ENCODE assay signal across 37 cellular contexts in the genomic region with DNA sequence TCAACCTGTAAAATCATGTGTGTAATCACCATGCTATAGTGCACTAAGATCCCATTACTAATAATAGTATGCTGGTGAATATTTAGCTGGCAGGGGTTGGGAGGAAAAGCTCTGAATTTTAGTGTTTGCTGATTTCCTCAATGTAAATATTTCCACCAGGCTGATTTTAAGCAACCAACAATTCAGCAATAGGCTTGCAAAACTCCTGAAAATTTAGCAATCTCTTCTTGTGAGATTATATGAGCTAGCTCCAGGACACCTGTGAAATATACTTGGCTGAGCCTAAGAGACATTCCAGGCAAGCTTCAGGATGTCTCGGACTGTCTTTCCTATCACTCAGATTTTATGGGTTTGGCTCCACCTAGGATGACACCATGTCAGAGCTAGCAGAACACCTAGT.
"Had no signal": no experiment of that assay in that cellular context is flagged by ENCODE, and none has a peak within 500 bp of the region (broad histone marks: within the 10 kb centered on the region; RNA-seq: fewer than 3 reads in every experiment).

No MANE protein-coding gene starts in this region.

- H3K4me3 Mint-ChIP-seq: activated B cell treated with CpG ODN at 0.5 μM for 24 hours; activated CD4-positive, alpha-beta memory T cell treated with anti-CD3 and anti-CD28 coated beads for 36 hours; activated CD4-positive, alpha-beta T cell treated with anti-CD3 and anti-CD28 coated beads, Interleukin-2, amount 10 ng/mL, durations not matched to agents 24 days and 14 days; activated CD8-positive, alpha-beta T cell treated with anti-CD3 and anti-CD28 coated beads for 36 hours; activated naive CD4-positive, alpha-beta T cell treated with anti-CD3 and anti-CD28 coated beads for 36 hours; activated naive CD8-positive, alpha-beta T cell treated with anti-CD3 and anti-CD28 coated beads for 36 hours; activated T-cell treated with anti-CD3 and anti-CD28 coated beads, Interleukin-2, amount 50 U/mL, for 4 hours; activated T-cell treated with anti-CD3 and anti-CD28 coated beads, Interleukin-2, amount 50 U/mL, for 72 hours; activated T-helper 1 cell treated with anti-CD3 and anti-CD28 coated beads, Interleukin-12 subunit alpha, Interleukin-12 subunit beta, Interleukin-2, Interleukin-4 antibody, amounts not matched to agents 30 ng/mL and 10 ng/mL and 1 ng/mL, durations not matched to agents 14 hours and 24 hours and 36 hours; activated T-helper 17 cell treated with anti-CD3 and anti-CD28 coated beads, Interleukin-2, amount 50 U/mL, for 72 hours; T-helper 1 cell treated with Interleukin-12 subunit alpha and Interleukin-12 subunit beta and Interleukin-4 antibody, amounts not matched to agents 30 μg/mL and 1 μg/mL, for 36 hours; T-helper 2 cell treated with Interferon-gamma antibody and Interleukin-4, amounts not matched to agents 5 μg/mL and 100 μg/mL, for 36 hours had no signal

- H3K27me3 ChIP-seq: adrenal gland, body of pancreas, brain microvascular endothelial cell, breast epithelium had no signal

- H3K27ac Mint-ChIP-seq: activated B cell treated with CpG ODN at 0.5 μM for 24 hours; activated CD4-positive, alpha-beta memory T cell treated with anti-CD3 and anti-CD28 coated beads for 36 hours; activated CD4-positive, alpha-beta T cell treated with anti-CD3 and anti-CD28 coated beads, Interleukin-2, amount 10 ng/mL, durations not matched to agents 24 days and 14 days; activated CD8-positive, alpha-beta T cell treated with anti-CD3 and anti-CD28 coated beads for 36 hours; activated naive CD4-positive, alpha-beta T cell treated with anti-CD3 and anti-CD28 coated beads for 36 hours; activated naive CD4-positive, alpha-beta T cell treated with anti-CD3 and anti-CD28 coated beads, Interleukin-2, amount 50 U/mL, for 72 hours; activated naive CD8-positive, alpha-beta T cell treated with anti-CD3 and anti-CD28 coated beads for 36 hours; activated T-cell treated with anti-CD3 and anti-CD28 coated beads, Interleukin-2, amount 50 U/mL, for 72 hours; activated T-helper 1 cell treated with anti-CD3 and anti-CD28 coated beads, Interleukin-12 subunit alpha, Interleukin-12 subunit beta, Interleukin-2, Interleukin-4 antibody, amounts not matched to agents 30 ng/mL and 10 ng/mL and 1 ng/mL, durations not matched to agents 14 hours and 24 hours and 36 hours; activated T-helper 17 cell treated with anti-CD3 and anti-CD28 coated beads, Interleukin-2, amount 50 U/mL, for 72 hours; T-helper 1 cell treated with Interleukin-12 subunit alpha and Interleukin-12 subunit beta and Interleukin-4 antibody, amounts not matched to agents 30 μg/mL and 1 μg/mL, for 36 hours; T-helper 2 cell treated with Interferon-gamma antibody and Interleukin-4, amounts not matched to agents 5 μg/mL and 100 μg/mL, for 36 hours had no signal

- H3K9me3 ChIP-seq: adrenal gland had no signal

- FAIRE-seq: astrocyte, TTC549 had no signal

- H3K4me1 ChIP-seq: adrenal gland, body of pancreas, breast epithelium had no signal

- H3K36me3 Mint-ChIP-seq: activated CD4-positive, alpha-beta memory T cell treated with anti-CD3 and anti-CD28 coated beads for 36 hours had no signal

- H3K36me3 ChIP-seq: adrenal gland, brain microvascular endothelial cell, breast epithelium had no signal

- DNase-seq: activated B cell treated with CpG ODN at 0.5 μM for 24 hours; activated CD4-positive, alpha-beta memory T cell treated with anti-CD3 and anti-CD28 coated beads for 36 hours; activated CD4-positive, alpha-beta T cell treated with anti-CD3 and anti-CD28 coated beads for 4 hours; activated CD4-positive, alpha-beta T cell treated with anti-CD3 and anti-CD28 coated beads, Interleukin-2, amount 10 ng/mL, durations not matched to agents 24 days and 14 days; activated CD4-positive, alpha-beta T cell treated with anti-CD3 and anti-CD28 coated beads, Interleukin-2, amount 50 U/mL, for 1 hour; activated CD4-positive, alpha-beta T cell treated with anti-CD3 and anti-CD28 coated beads, Interleukin-2, amount 50 U/mL, for 4 hours; activated CD4-positive, CD25-positive, alpha-beta regulatory T cell treated with anti-CD3 and anti-CD28 coated beads, Interleukin-2, amount 50 U/mL, for 72 hours; activated CD8-positive, alpha-beta memory T cell treated with anti-CD3 and anti-CD28 coated beads, Interleukin-2, amount 50 U/mL, for 4 hours; activated CD8-positive, alpha-beta T cell treated with anti-CD3 and anti-CD28 coated beads for 36 hours; activated effector memory CD4-positive, alpha-beta T cell treated with anti-CD3 and anti-CD28 coated beads, Interleukin-2, amount 50 U/mL, for 16 hours; activated gamma-delta T cell treated with Interleukin-2 at 50 U/mL for 16 hours; activated naive CD4-positive, alpha-beta T cell; activated naive CD4-positive, alpha-beta T cell treated with anti-CD3 and anti-CD28 coated beads for 36 hours; activated naive CD4-positive, alpha-beta T cell treated with anti-CD3 and anti-CD28 coated beads, Interleukin-2, amount 50 U/mL, for 16 hours; activated naive CD8-positive, alpha-beta T cell treated with anti-CD3 and anti-CD28 coated beads for 36 hours; activated T-cell treated with anti-CD3 and anti-CD28 coated beads for 4 hours; activated T-cell treated with anti-CD3 and anti-CD28 coated beads, Interleukin-2, amount 50 U/mL, for 1 hour; activated T-cell treated with anti-CD3 and anti-CD28 coated beads, Interleukin-2, amount 50 U/mL, for 4 hours; activated T-cell treated with anti-CD3 and anti-CD28 coated beads, Interleukin-2, amount 50 U/mL, for 72 hours; adrenal gland; amniotic stem cell; aorta; body of pancreas; brain microvascular endothelial cell; central memory CD4-positive, alpha-beta T cell; T-helper 1 cell; T-helper 2 cell; T-helper 9 cell had no signal

- H3K27me3 Mint-ChIP-seq: activated B cell treated with CpG ODN at 0.5 μM for 24 hours; activated CD4-positive, alpha-beta memory T cell treated with anti-CD3 and anti-CD28 coated beads for 36 hours; activated CD4-positive, alpha-beta T cell treated with anti-CD3 and anti-CD28 coated beads, Interleukin-2, amount 10 ng/mL, durations not matched to agents 24 days and 14 days; activated naive CD8-positive, alpha-beta T cell treated with anti-CD3 and anti-CD28 coated beads for 36 hours had no signal

- ATAC-seq: activated CD8-positive, alpha-beta T cell treated with anti-CD3 and anti-CD28 coated beads for 36 hours; activated naive CD4-positive, alpha-beta T cell treated with anti-CD3 and anti-CD28 coated beads, Interleukin-2, amount 50 U/mL, for 72 hours; activated T-cell treated with anti-CD3 and anti-CD28 coated beads, Interleukin-2, amount 50 U/mL, for 4 hours; activated T-cell treated with anti-CD3 and anti-CD28 coated beads, Interleukin-2, amount 50 U/mL, for 72 hours; activated T-helper 17 cell treated with anti-CD3 and anti-CD28 coated beads, Interleukin-2, amount 50 U/mL, for 72 hours; body of pancreas had no signal

- H3K4me3 ChIP-seq: adrenal gland, body of pancreas, breast epithelium had no signal

- H3K27ac ChIP-seq: adrenal gland, body of pancreas, brain microvascular endothelial cell, breast epithelium, VCaP had no signal

- H3K4me1 Mint-ChIP-seq: activated B cell treated with CpG ODN at 0.5 μM for 24 hours; activated CD4-positive, alpha-beta T cell treated with anti-CD3 and anti-CD28 coated beads, Interleukin-2, amount 10 ng/mL, durations not matched to agents 24 days and 14 days; activated naive CD8-positive, alpha-beta T cell treated with anti-CD3 and anti-CD28 coated beads for 36 hours; activated T-helper 17 cell treated with anti-CD3 and anti-CD28 coated beads, Interleukin-2, amount 50 U/mL, for 72 hours had no signal
